In genomic region chr9:99013550-99013949, GRCh38 we compare ENCODE assay signal across 18 cellular contexts.
DNase-seq lines count a peak whose midpoint lies in the region; ATAC-seq and TF ChIP-seq lines count a peak whose summit lies in the region.
"Had no signal": no experiment of that assay in that cellular context is flagged by ENCODE, and none has a peak within 500 bp of the region (broad histone marks: within the 10 kb centered on the region; RNA-seq: fewer than 3 reads in every experiment).

No MANE protein-coding gene starts in this region.

- H3K4me2 ChIP-seq in GM23248 (ENCODE audit: unreplicated experiment), result no peak overlapping the region
- no peak overlapping the region for H3K4me2 ChIP-seq in hepatocyte
- H3K4me2 ChIP-seq in MM.1S (ENCODE audit: low read depth, low read length), result no peak overlapping the region

- no peaks in the 10 kb centered on the region for H3K79me2 ChIP-seq in GM23248 (ENCODE audit: insufficient read depth)
- no peaks in the 10 kb centered on the region for H3K79me2 ChIP-seq in hepatocyte
- H3K79me2 ChIP-seq in MM.1S (ENCODE audit: low read length), result no peaks in the 10 kb centered on the region

- POLR2A ChIA-PET in activated CD8-positive, alpha-beta T cell treated with anti-CD3 and anti-CD28 coated beads for 36 hours (lab: Charles Lee), result interaction anchor here (0.6 to 2.0 kb wide), 11 partner anchors 9 to 829 kb away, joined by 3 to 6 read pairs (median 3); partner anchors contain the start of gene TGFBR1

- in situ Hi-C loops in GM23248 (cut with MboI), result loop anchor here (25.0 kb wide), 1 partner anchor 124 kb away; no protein-coding TSS in a partner anchor

- H3K9me2 ChIP-seq in GM23248 (ENCODE audit: insufficient read depth), result no peaks in the 10 kb centered on the region
- no peaks in the 10 kb centered on the region for H3K9me2 ChIP-seq in hepatocyte (replicated peaks; ENCODE audit: insufficient read depth)
- no peaks in the 10 kb centered on the region for H3K9me2 ChIP-seq in MM.1S (replicated peaks; ENCODE audit: insufficient read depth, low read length)

- no peak for TF ChIP-seq CTCF in activated CD8-positive, alpha-beta T cell treated with anti-CD3 and anti-CD28 coated beads for 36 hours (IDR thresholded peaks at IDR 0.05)
- TF ChIP-seq CTCF in hepatocyte (IDR thresholded peaks at IDR 0.05; ENCODE audit: poor library complexity), result no peak
- no peak for TF ChIP-seq CTCF in MM.1S (IDR thresholded peaks at IDR 0.05; ENCODE audit: low read length)

- H3K27ac Mint-ChIP-seq in CD4-positive, CD25-positive, alpha-beta regulatory T cell, result peak overlapping the region; percentile 73 to 93 (median 89)
- H3K27ac Mint-ChIP-seq in activated CD8-positive, alpha-beta T cell treated with anti-CD3 and anti-CD28 coated beads for 36 hours, result peak overlapping the region; percentile 93

- H3K9ac ChIP-seq in GM23248, result no peak overlapping the region
- no peak overlapping the region for H3K9ac ChIP-seq in MM.1S (ENCODE audit: low read length)

- peak overlapping the region; percentile 41; the same call in 1 of the 2 replicates for H2AFZ ChIP-seq in GM23248
- H2AFZ ChIP-seq in hepatocyte, result no peak overlapping the region
- no peak overlapping the region for H2AFZ ChIP-seq in MM.1S (ENCODE audit: low read length)

- H3F3A ChIP-seq in GM23248 (ENCODE audit: insufficient read depth) (peaks cover 7% of the 10 kb centered on the region), MM.1S (ENCODE audit: insufficient read depth, low read length) (no peaks in the 10 kb centered on the region)

- no peaks in the 10 kb centered on the region for H3K36me3 Mint-ChIP-seq in CD4-positive, CD25-positive, alpha-beta regulatory T cell
- H3K36me3 Mint-ChIP-seq in activated CD8-positive, alpha-beta T cell treated with anti-CD3 and anti-CD28 coated beads for 36 hours (ENCODE audit: low read depth), result peaks cover 15% of the 10 kb centered on the region

- peak; percentile 65 to 80 for ATAC-seq in CD4-positive, CD25-positive, alpha-beta regulatory T cell (ENCODE audit: low read depth in 2 of 2)
- ATAC-seq in activated CD8-positive, alpha-beta T cell treated with anti-CD3 and anti-CD28 coated beads for 36 hours, result peak; percentile 89
- ATAC-seq in HG03439 (IDR thresholded peaks at IDR 0.05; ENCODE audit: unreplicated experiment), result no peak

- H3K4me1 Mint-ChIP-seq in CD4-positive, CD25-positive, alpha-beta regulatory T cell, result peaks cover 16 to 24% (median 21%) of the 10 kb centered on the region in 4 donors
- H3K4me1 Mint-ChIP-seq in activated CD8-positive, alpha-beta T cell treated with anti-CD3 and anti-CD28 coated beads for 36 hours (ENCODE audit: low read depth), result peaks cover 22% of the 10 kb centered on the region

- DNase-seq in CD4-positive, CD25-positive, alpha-beta regulatory T cell, result peak in 2 of 3 donors; percentile 18 to 79
- DNase-seq in GM23248 (no peak), hepatocyte (ENCODE audit: low spot score) (no peak), MV-4-11 (lab: John Stamatoyannopoulos, UW) (no peak), DMS 273 (lab: John Stamatoyannopoulos, UW; ENCODE audit: unreplicated experiment) (no peak), MM.1S (no peak)
- peak; percentile 72 for DNase-seq in activated CD8-positive, alpha-beta T cell treated with anti-CD3 and anti-CD28 coated beads for 36 hours
- DNase-seq: BE2C; heart left ventricle; kidney; midbrain; NCI-H2171; occipital lobe; sigmoid colon; stimulated activated naive CD4-positive, alpha-beta T cell treated with Interleukin-2 at 50 U/mL for 16 hours had no signal

- WGBS in GM23248 (ENCODE audit: low coverage in 1 of 2, low lambda C conversion rate in 2 of 2, missing lambda C conversion rate in 2 of 2), 2 experiments, result 61 to 66% methylated on average over 4 of the region's 4 CpGs
- 74% methylated on average over 4 of the region's 4 CpGs for WGBS in hepatocyte (ENCODE audit: low lambda C conversion rate, missing lambda C conversion rate)

- peak overlapping the region; percentile 46 for H3K4me3 ChIP-seq in CD4-positive, CD25-positive, alpha-beta regulatory T cell (ENCODE audit: low read depth, low read length)
- H3K4me3 ChIP-seq in GM23248 (no peak overlapping the region), hepatocyte (no peak overlapping the region), MM.1S (ENCODE audit: low read length) (no peak overlapping the region)
- H3K4me3 ChIP-seq: esophagus muscularis mucosa, heart left ventricle, sigmoid colon, SJSA1 had no signal

- no peaks in the 10 kb centered on the region for H3K36me3 ChIP-seq in CD4-positive, CD25-positive, alpha-beta regulatory T cell (ENCODE audit: control insufficient read depth, insufficient read depth, low read length)
- H3K36me3 ChIP-seq in GM23248 (ENCODE audit: low read depth), result 0 out of 2 replicates have a peak, but pooled peaks cover 5% of the 10 kb centered on the region
- H3K36me3 ChIP-seq in hepatocyte (replicated peaks; ENCODE audit: insufficient read depth, low read depth), result no peaks in the 10 kb centered on the region
- H3K36me3 ChIP-seq in MM.1S (replicated peaks; ENCODE audit: insufficient read depth, low read length), result no peaks in the 10 kb centered on the region
- H3K36me3 ChIP-seq: BE2C, SJSA1 had no signal

- intact Hi-C loops in activated CD8-positive, alpha-beta T cell treated with anti-CD3 and anti-CD28 coated beads for 36 hours (cut with micrococcal nuclease), result no loop called here

- no peaks in the 10 kb centered on the region for H3K27me3 ChIP-seq in CD4-positive, CD25-positive, alpha-beta regulatory T cell (ENCODE audit: control insufficient read depth, insufficient read depth, low read length)
- H3K27me3 ChIP-seq in GM23248 (replicated peaks; ENCODE audit: insufficient read depth), result no peaks in the 10 kb centered on the region
- no peaks in the 10 kb centered on the region for H3K27me3 ChIP-seq in hepatocyte
- no peaks in the 10 kb centered on the region for H3K27me3 ChIP-seq in MM.1S (replicated peaks; ENCODE audit: insufficient read depth, low read length)
- H3K27me3 ChIP-seq: BE2C, esophagus muscularis mucosa, heart left ventricle, sigmoid colon, SJSA1 had no signal

- no peaks in the 10 kb centered on the region for H4K20me1 ChIP-seq in GM23248 (ENCODE audit: insufficient read depth)
- H4K20me1 ChIP-seq in hepatocyte (ENCODE audit: insufficient read depth, poor library complexity, severe bottlenecking), result no peaks in the 10 kb centered on the region
- no peaks in the 10 kb centered on the region for H4K20me1 ChIP-seq in MM.1S (ENCODE audit: insufficient read depth, low read length)

- CTCF ChIA-PET in activated CD8-positive, alpha-beta T cell treated with anti-CD3 and anti-CD28 coated beads for 36 hours (lab: Charles Lee), result interaction anchor here (0.6 to 9.8 kb wide), 23 partner anchors 9 to 205 kb away, joined by 3 to 97 read pairs (median 4); partner anchors contain the start of gene GALNT12

- peaks cover 0 to 10% (median 3%) of the 10 kb centered on the region in 7 donors for H3K9me3 Mint-ChIP-seq in CD4-positive, CD25-positive, alpha-beta regulatory T cell
- H3K9me3 Mint-ChIP-seq in activated CD8-positive, alpha-beta T cell treated with anti-CD3 and anti-CD28 coated beads for 36 hours, result peaks cover 13% of the 10 kb centered on the region

- H3K4me1 ChIP-seq in CD4-positive, CD25-positive, alpha-beta regulatory T cell (ENCODE audit: control insufficient read depth, insufficient read depth, low read length, poor library complexity, severe bottlenecking), result peaks cover 14% of the 10 kb centered on the region
- H3K4me1 ChIP-seq in GM23248 (ENCODE audit: insufficient read depth) (0 out of 2 replicates have a peak, but pooled peaks cover under 1% of the 10 kb centered on the region), hepatocyte (ENCODE audit: insufficient read depth) (peaks cover 4% of the 10 kb centered on the region), MM.1S (ENCODE audit: low read length) (no peaks in the 10 kb centered on the region)
- H3K4me1 ChIP-seq: BE2C, esophagus muscularis mucosa, sigmoid colon had no signal

- peak overlapping the region; percentile 45 for H3K27ac ChIP-seq in CD4-positive, CD25-positive, alpha-beta regulatory T cell (ENCODE audit: insufficient read depth, low read length, poor library complexity, severe bottlenecking)
- H3K27ac ChIP-seq in GM23248 (no peak overlapping the region), hepatocyte (peak overlapping the region; percentile 20), MM.1S (ENCODE audit: low read length) (no peak overlapping the region)
- H3K27ac ChIP-seq: esophagus muscularis mucosa, SJSA1 had no signal

- peaks cover 4% of the 10 kb centered on the region for H3K27me3 Mint-ChIP-seq in CD4-positive, CD25-positive, alpha-beta regulatory T cell
- no peaks in the 10 kb centered on the region for H3K27me3 Mint-ChIP-seq in activated CD8-positive, alpha-beta T cell treated with anti-CD3 and anti-CD28 coated beads for 36 hours

- H3K9me3 ChIP-seq in CD4-positive, CD25-positive, alpha-beta regulatory T cell (ENCODE audit: control insufficient read depth in 2 of 2, low read length in 2 of 2), result peaks cover 7 to 12% of the 10 kb centered on the region in 2 experiments
- H3K9me3 ChIP-seq in GM23248 (ENCODE audit: low read depth) (no peaks in the 10 kb centered on the region), hepatocyte (ENCODE audit: low read depth) (peaks cover 4% of the 10 kb centered on the region), MM.1S (replicated peaks; ENCODE audit: insufficient read depth, low read length) (no peaks in the 10 kb centered on the region)
- H3K9me3 ChIP-seq: esophagus muscularis mucosa, sigmoid colon, SJSA1 had no signal

- H3K4me3 Mint-ChIP-seq in CD4-positive, CD25-positive, alpha-beta regulatory T cell, result peak overlapping the region in 2 of 4 donors; percentile 65 to 83
- H3K4me3 Mint-ChIP-seq in activated CD8-positive, alpha-beta T cell treated with anti-CD3 and anti-CD28 coated beads for 36 hours, result peak overlapping the region; percentile 9

Comparison
In these comparisons a context has a peak if more than half of its experiments do, and no peak if none do; other contexts are left out.
1. DNase-seq: peak in CD4-positive, CD25-positive, alpha-beta regulatory T cell (2 of 3) and activated CD8-positive, alpha-beta T cell treated with anti-CD3 and anti-CD28 coated beads for 36 hours (single experiment); none in GM23248 (single experiment), hepatocyte (single experiment), MV-4-11 (single experiment), DMS 273 (single experiment) and MM.1S (single experiment).
2. H3K27ac ChIP-seq: peak in CD4-positive, CD25-positive, alpha-beta regulatory T cell (single experiment) and hepatocyte (single experiment); none in GM23248 (single experiment) and MM.1S (single experiment).